In the genomic region with DNA sequence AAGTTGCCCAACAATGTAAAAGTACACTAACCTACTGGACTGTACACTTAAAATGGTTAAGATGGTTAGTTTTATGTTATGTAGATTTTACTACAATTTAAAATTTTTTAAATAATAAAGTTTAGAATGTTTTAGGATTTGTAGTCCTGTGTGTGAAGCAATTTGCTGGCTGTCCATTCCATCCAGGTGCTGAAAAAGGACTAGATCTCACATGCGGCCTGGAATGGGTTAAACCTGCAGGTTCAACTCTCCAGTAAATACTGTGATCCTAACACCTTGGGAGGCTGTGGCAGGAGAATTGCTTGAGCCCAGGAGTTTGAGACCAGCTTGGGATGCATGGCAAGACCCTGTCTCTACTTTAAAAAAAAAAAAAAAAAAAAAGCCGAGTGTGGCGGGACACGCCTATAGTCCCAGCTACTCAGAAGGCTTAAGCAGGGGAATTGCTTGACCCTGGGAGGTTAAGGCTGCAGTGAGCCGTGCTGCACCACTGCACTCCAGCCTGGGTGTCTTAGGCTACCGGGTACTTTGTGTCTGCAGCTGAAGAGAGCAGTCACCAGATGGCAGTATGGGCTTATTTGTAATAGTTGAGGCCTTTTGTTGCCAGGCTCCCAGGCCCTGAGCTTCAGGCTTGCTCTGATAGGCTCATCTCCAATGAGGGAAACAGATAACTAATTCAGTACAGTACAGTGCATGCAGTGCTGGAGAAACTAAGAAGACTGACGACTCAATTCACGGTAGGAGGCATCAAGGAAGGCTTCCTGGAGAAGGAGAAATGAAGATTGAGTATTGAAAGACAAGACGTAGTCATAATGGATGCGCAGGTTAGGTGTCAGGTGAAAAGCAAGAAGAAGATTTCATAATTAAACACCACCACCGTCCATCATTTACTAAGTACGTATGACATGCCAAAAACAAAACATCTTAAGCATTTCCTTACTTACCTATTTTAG, we compare ENCODE assay signal across 9 cellular contexts.
DNase-seq lines count a peak whose midpoint lies in the region; ATAC-seq and TF ChIP-seq lines count a peak whose summit lies in the region.
"Had no signal": no experiment of that assay in that cellular context is flagged by ENCODE, and none has a peak within 500 bp of the region (broad histone marks: within the 10 kb centered on the region; RNA-seq: fewer than 3 reads in every experiment).

No MANE protein-coding gene starts in this region.

- H3K27me3 Mint-ChIP-seq in activated T-cell treated with anti-CD3 and anti-CD28 coated beads, Interleukin-2, amount 50 U/mL, for 4 hours (ENCODE audit: low read depth): peaks cover 11% of the 10 kb centered on the region

- H3K27ac ChIP-seq in OCI-LY7 (ENCODE audit: low read depth, low read length, poor library complexity, severe bottlenecking) (no peak overlapping the region), upper lobe of left lung (no peak overlapping the region)
- H3K27ac ChIP-seq: BLaER1 treated with 17β-estradiol and CSF1 and Interleukin-3, amounts not matched to agents 10 nM and 100 nM had no signal

- no peaks in the 10 kb centered on the region for H3K36me3 Mint-ChIP-seq in activated T-cell treated with anti-CD3 and anti-CD28 coated beads, Interleukin-2, amount 50 U/mL, for 4 hours (ENCODE audit: insufficient read depth)

- H3K4me3 Mint-ChIP-seq in activated T-cell treated with anti-CD3 and anti-CD28 coated beads, Interleukin-2, amount 50 U/mL, for 4 hours: no peak overlapping the region

- no peak overlapping the region for H3K4me3 ChIP-seq in OCI-LY7 (ENCODE audit: low read depth, low read length, poor library complexity, severe bottlenecking)
- H3K4me3 ChIP-seq in fibroblast of the aortic adventitia (ENCODE audit: low read depth, low read length): no peak overlapping the region
- H3K4me3 ChIP-seq in upper lobe of left lung: no peak overlapping the region
- H3K4me3 ChIP-seq: BLaER1 treated with 17β-estradiol and CSF1 and Interleukin-3, amounts not matched to agents 10 nM and 100 nM had no signal

- H3K9me3 ChIP-seq in OCI-LY7 (ENCODE audit: low read length) (no peaks in the 10 kb centered on the region), upper lobe of left lung (no peaks in the 10 kb centered on the region)
- H3K9me3 ChIP-seq: BLaER1 treated with 17β-estradiol and CSF1 and Interleukin-3, amounts not matched to agents 10 nM and 100 nM had no signal

- TF ChIP-seq EP300 in upper lobe of left lung (IDR thresholded peaks at IDR 0.05): no peak

- intact Hi-C loops in OCI-LY7 (cut with micrococcal nuclease; ENCODE audit: unreplicated experiment): loop anchor here (1.0 to 10.0 kb wide), 2 partner anchors 97 to 310 kb away; no protein-coding TSS in a partner anchor

- H3K4me2 ChIP-seq in OCI-LY7 (ENCODE audit: low read length): no peak overlapping the region
- H3K4me2 ChIP-seq: BLaER1 treated with 17β-estradiol and CSF1 and Interleukin-3, amounts not matched to agents 10 nM and 100 nM had no signal

- no peak overlapping the region for H2AFZ ChIP-seq in OCI-LY7 (ENCODE audit: low read length)

- H4K20me1 ChIP-seq in OCI-LY7 (ENCODE audit: insufficient read depth, low read length): no peaks in the 10 kb centered on the region
- H4K20me1 ChIP-seq: BLaER1 treated with 17β-estradiol and CSF1 and Interleukin-3, amounts not matched to agents 10 nM and 100 nM had no signal

- no peaks in the 10 kb centered on the region for H3K9me3 Mint-ChIP-seq in activated T-cell treated with anti-CD3 and anti-CD28 coated beads, Interleukin-2, amount 50 U/mL, for 4 hours

- TF ChIP-seq CTCF in OCI-LY7 (conservative IDR thresholded peaks at IDR 0.05; ENCODE audit: low read length): peak; percentile 88
- TF ChIP-seq CTCF in fibroblast of the aortic adventitia (IDR thresholded peaks at IDR 0.05; ENCODE audit: insufficient read depth, low read length): peak; percentile 77
- peak in 5 of 6 experiments; percentile 5 to 62 (median 41) for TF ChIP-seq CTCF in upper lobe of left lung (IDR thresholded peaks at IDR 0.05)

- H3K36me3 ChIP-seq in OCI-LY7 (ENCODE audit: insufficient read depth, low read length): no peaks in the 10 kb centered on the region
- no peaks in the 10 kb centered on the region for H3K36me3 ChIP-seq in upper lobe of left lung
- H3K36me3 ChIP-seq: BLaER1 treated with 17β-estradiol and CSF1 and Interleukin-3, amounts not matched to agents 10 nM and 100 nM had no signal

- no peak for TF ChIP-seq POLR2A in upper lobe of left lung (IDR thresholded peaks at IDR 0.05)

- POLR2A ChIA-PET in OCI-LY7 (lab: Charles Lee): interaction anchor here (0.7 kb wide), 1 partner anchor 692 kb away, joined by 3 read pairs; no protein-coding TSS in a partner anchor

- peak; percentile 84 to 85 for ATAC-seq in activated T-cell treated with anti-CD3 and anti-CD28 coated beads, Interleukin-2, amount 50 U/mL, for 4 hours
- peak; percentile 80 to 84 for ATAC-seq in upper lobe of left lung (ENCODE audit: low FRiP score in 2 of 2)

- H3K4me1 Mint-ChIP-seq in activated T-cell treated with anti-CD3 and anti-CD28 coated beads, Interleukin-2, amount 50 U/mL, for 4 hours (ENCODE audit: low read depth): peaks cover 6% of the 10 kb centered on the region

- no TSS peak for BruUV-seq in OCI-LY7 (replicated peaks; lab: Mats Ljungman, UMichigan)

- H3K4me1 ChIP-seq in OCI-LY7 (ENCODE audit: insufficient read depth, low read length, poor library complexity, severe bottlenecking) (no peaks in the 10 kb centered on the region), upper lobe of left lung (peaks cover 0 to 8% (median 6%) of the 10 kb centered on the region in 4 donors)

- H3K9me2 ChIP-seq in OCI-LY7 (ENCODE audit: insufficient read depth, low read length): no peaks in the 10 kb centered on the region

- CTCF ChIA-PET in OCI-LY7 (lab: Charles Lee; ENCODE audit: unreplicated experiment): interaction anchor here (0.6 to 1.6 kb wide), 4 partner anchors 95 to 285 kb away, joined by 3 to 24 read pairs (median 6); partner anchors contain the start of gene TPST2

- peak; percentile 17 for DNase-seq in NK-92 treated with Interleukin-12 subunit alpha and Interleukin-12 subunit beta, amount 100 ng/mL, for 24 hours (lab: John Stamatoyannopoulos, UW)
- no peak for DNase-seq in NK-92 (lab: John Stamatoyannopoulos, UW; ENCODE audit: unreplicated experiment)
- peak; percentile 75 for DNase-seq in KG1 (lab: John Stamatoyannopoulos, UW)
- DNase-seq in OCI-LY7 (ENCODE audit: low spot score): peak; percentile 88
- peak; percentile 31 for DNase-seq in activated T-cell treated with anti-CD3 and anti-CD28 coated beads, Interleukin-2, amount 50 U/mL, for 4 hours
- DNase-seq in fibroblast of the aortic adventitia (ENCODE audit: low read depth): peak; percentile 83
- DNase-seq in non-pigmented ciliary epithelial cell (ENCODE audit: low read depth): peak; percentile 51
- peak in 1 of 2 donors; percentile 51 for DNase-seq in upper lobe of left lung

- no peaks in the 10 kb centered on the region for H3K27me3 ChIP-seq in upper lobe of left lung
- H3K27me3 ChIP-seq: BLaER1 treated with 17β-estradiol and CSF1 and Interleukin-3, amounts not matched to agents 10 nM and 100 nM had no signal

- WGBS in upper lobe of left lung, 2 donors: 38 to 41% methylated on average over 12 of the region's 12 CpGs

- H3K79me2 ChIP-seq in OCI-LY7 (ENCODE audit: insufficient read depth, low read depth, low read length): no peaks in the 10 kb centered on the region
